18 cellular contexts compared by ENCODE assay signal in genomic region chr3:179428876-179429548, GRCh38. TPM values are rescaled to one million over a fixed set of nuclear protein-coding genes. Genes with fewer than 3 reads are reported as not detected.
"Had no signal": no experiment of that assay in that cellular context is flagged by ENCODE, and none has a peak within 500 bp of the region (broad histone marks: within the 10 kb centered on the region; RNA-seq: fewer than 3 reads in every experiment).

No MANE protein-coding gene starts in this region.

- DNase-seq: KBM-7, MV-4-11, NCI-H1048, NCI-H1105, NCI-H1417, NCI-H1436 treated with DMSO at 0.1 percent for 48 hours, NCI-H1694, NCI-H187 treated with DMSO at 0.1 percent for 48 hours, NCI-H2029 treated with DMSO at 0.1 percent for 48 hours, NCI-H2171 treated with DMSO at 0.1 percent for 48 hours, NCI-H524, NCI-H526 treated with DMSO at 0.1 percent for 48 hours, NCI-H748 treated with DMSO at 0.1 percent for 48 hours, RPMI8226, SHP77, SK-N-SH, SW 1271 had no signal

- H3K9me3 ChIP-seq: SK-N-SH had no signal

RNA-seq across cellular contexts. Expression of gene GNB4, which starts 22.3 kb away (rescaled TPM):
- total RNA-seq: HT-29 had no signal
